In the genomic region with DNA sequence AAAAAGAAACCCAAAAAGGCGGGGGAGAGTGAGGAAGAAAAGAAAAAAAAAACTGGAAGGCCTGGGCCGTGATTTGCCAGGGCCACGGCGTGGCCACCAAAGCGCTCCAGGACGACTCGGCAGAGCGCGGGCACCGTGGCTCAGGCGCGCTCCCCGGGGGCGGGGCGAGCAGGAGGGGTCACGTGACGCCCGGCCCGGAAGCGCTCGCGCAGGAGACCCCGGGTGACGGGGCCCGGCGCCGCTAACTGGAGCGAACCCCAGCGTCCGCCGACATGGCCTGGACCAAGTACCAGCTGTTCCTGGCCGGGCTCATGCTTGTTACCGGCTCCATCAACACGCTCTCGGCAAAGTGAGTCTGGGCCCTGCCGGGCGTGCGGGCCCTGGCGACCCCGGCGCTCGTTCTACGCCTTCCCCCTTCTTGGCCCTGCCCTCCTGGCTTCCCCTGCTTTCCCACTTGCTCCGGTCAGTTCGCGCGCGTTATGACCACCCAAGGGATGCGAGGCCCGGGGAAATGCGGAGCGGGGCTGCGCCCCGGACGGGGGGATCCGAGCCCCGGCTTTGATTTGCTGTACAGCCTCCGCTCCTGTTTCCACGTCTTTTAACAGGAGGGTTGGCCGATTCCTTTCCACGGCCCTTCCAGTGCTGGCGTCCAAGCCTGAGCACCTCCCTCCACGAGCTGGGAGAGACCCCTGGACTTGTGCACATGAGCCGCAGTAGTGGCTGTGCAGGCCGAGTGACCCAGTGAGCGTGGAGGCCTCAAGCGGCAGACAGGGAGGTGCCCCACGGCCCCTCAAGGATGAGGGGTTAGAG, we compare ENCODE assay signal across 1 cellular context.
A peak's percentile ranks its signal among the peaks of the same experiment; 100 is the strongest.
TF ChIP-seq lines count a peak whose summit lies in the region.

SLC35F6 (plus strand) TSS at position 207 of the 810 bp plus-strand sequence; CDS start at position 273, 66 bp downstream.

TF ChIP-seq in K562, 482 proteins besides CTCF, POLR2A, EP300 and RAD21 (continued from another document and continues in another):
- TF ChIP-seq YY1 (IDR thresholded peaks at IDR 0.05; ENCODE audit: borderline replicate concordance in 1 of 3, control insufficient read depth in 1 of 3, extremely low read depth in 1 of 3, insufficient read depth in 3 of 3, insufficient read length in 1 of 3, insufficient replicate concordance in 2 of 3, low read depth in 1 of 3, low read length in 2 of 3) (peak in 2 of 3 experiments; percentile 31 to 47), SRSF3 (IDR thresholded peaks at IDR 0.05; ENCODE audit: insufficient read depth, low read length) (0 out of 2 replicates have a peak, but pooled peaks have one; percentile 46), SRSF1 (IDR thresholded peaks at IDR 0.05; ENCODE audit: low read depth, low read length) (no peak), POLR2AphosphoS2 (IDR thresholded peaks at IDR 0.05; ENCODE audit: low read length) (no peak), PHF20 (IDR thresholded peaks at IDR 0.05; ENCODE audit: partially characterized antibody) (peak; percentile 82), TAF1 (IDR thresholded peaks at IDR 0.05; ENCODE audit: control insufficient read depth, extremely low read depth, insufficient read depth, low read length, severe bottlenecking) (peak; percentile 59), ZNF121 (CRISPR knock-in tag; conservative IDR thresholded peaks at IDR 0.05) (no peak), PBX2 (CRISPR knock-in tag; IDR thresholded peaks at IDR 0.05; ENCODE audit: low read depth) (no peak), PBX2 (tag; conservative IDR thresholded peaks at IDR 0.05; ENCODE audit: low read depth) (no peak), RBM22 (IDR thresholded peaks at IDR 0.05; ENCODE audit: low read depth, low read length, poor library complexity, severe bottlenecking) (no peak), ZBTB9 (CRISPR knock-in tag; IDR thresholded peaks at IDR 0.05) (peak; percentile 98), MTF1 (CRISPR knock-in tag; IDR thresholded peaks at IDR 0.05; ENCODE audit: borderline replicate concordance) (no peak), FOXJ2 (tag; IDR thresholded peaks at IDR 0.05) (peak; percentile 67), ZNF766 (CRISPR knock-in tag; conservative IDR thresholded peaks at IDR 0.05) (peak; percentile 1), GABPB2 (CRISPR knock-in tag; conservative IDR thresholded peaks at IDR 0.05) (0 out of 2 replicates have a peak, but pooled peaks have one; percentile 21), ZBTB7A (IDR thresholded peaks at IDR 0.05; ENCODE audit: borderline replicate concordance, control insufficient read depth, low read depth, low read length) (peak; percentile 77; the same call in 1 of the 2 replicates), SREBF1 (IDR thresholded peaks at IDR 0.05; ENCODE audit: borderline replicate concordance, low read depth, low read length) (peak; percentile 55; the same call in 1 of the 2 replicates), JUND (IDR thresholded peaks at IDR 0.05; ENCODE audit: borderline replicate concordance, low read depth, low read length) (0 out of 2 replicates have a peak, but pooled peaks have one; percentile 11), JUND (tag; IDR thresholded peaks at IDR 0.05; ENCODE audit: borderline replicate concordance, low read depth, low read length) (no peak; the same call in 2 of the 3 replicates), HIVEP1 (CRISPR knock-in tag; IDR thresholded peaks at IDR 0.05) (0 out of 2 replicates have a peak, but pooled peaks have one; percentile 52), HINFP (tag; conservative IDR thresholded peaks at IDR 0.05; ENCODE audit: low read depth) (0 out of 2 replicates have a peak, but pooled peaks have one; percentile 28), TFAP4 (CRISPR knock-in tag; IDR thresholded peaks at IDR 0.05; ENCODE audit: borderline replicate concordance) (peak; percentile 88), AFF4 (CRISPR knock-in tag; IDR thresholded peaks at IDR 0.05) (peak; percentile 66), POLR2AphosphoS5 (IDR thresholded peaks at IDR 0.05; ENCODE audit: control insufficient read depth, insufficient read depth, low read depth, low read length) (peak; percentile 52), ESRRA (IDR thresholded peaks at IDR 0.05; ENCODE audit: borderline replicate concordance, low read depth) (peak; percentile 17; the same call in 1 of the 2 replicates), RBFOX2 (IDR thresholded peaks at IDR 0.05; ENCODE audit: low read depth, low read length) (peak; percentile 91), CAMTA2 (CRISPR knock-in tag; conservative IDR thresholded peaks at IDR 0.05) (0 out of 2 replicates have a peak, but pooled peaks have one; percentile 39), ZBTB11 (CRISPR knock-in tag; IDR thresholded peaks at IDR 0.05) (peak in 1 of 3 experiments; percentile 49; a peak in 1 of 6 replicates)
- TF ChIP-seq, protein P1, sequence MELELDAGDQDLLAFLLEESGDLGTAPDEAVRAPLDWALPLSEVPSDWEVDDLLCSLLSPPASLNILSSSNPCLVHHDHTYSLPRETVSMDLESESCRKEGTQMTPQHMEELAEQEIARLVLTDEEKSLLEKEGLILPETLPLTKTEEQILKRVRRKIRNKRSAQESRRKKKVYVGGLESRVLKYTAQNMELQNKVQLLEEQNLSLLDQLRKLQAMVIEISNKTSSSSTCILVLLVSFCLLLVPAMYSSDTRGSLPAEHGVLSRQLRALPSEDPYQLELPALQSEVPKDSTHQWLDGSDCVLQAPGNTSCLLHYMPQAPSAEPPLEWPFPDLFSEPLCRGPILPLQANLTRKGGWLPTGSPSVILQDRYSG (tag; conservative IDR thresholded peaks at IDR 0.05; ENCODE audit: low read depth): no peak
- TF ChIP-seq, protein P2, sequence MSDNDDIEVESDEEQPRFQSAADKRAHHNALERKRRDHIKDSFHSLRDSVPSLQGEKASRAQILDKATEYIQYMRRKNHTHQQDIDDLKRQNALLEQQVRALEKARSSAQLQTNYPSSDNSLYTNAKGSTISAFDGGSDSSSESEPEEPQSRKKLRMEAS (CRISPR knock-in tag; IDR thresholded peaks at IDR 0.05): peak; percentile 63
- TF ChIP-seq, protein P3, sequence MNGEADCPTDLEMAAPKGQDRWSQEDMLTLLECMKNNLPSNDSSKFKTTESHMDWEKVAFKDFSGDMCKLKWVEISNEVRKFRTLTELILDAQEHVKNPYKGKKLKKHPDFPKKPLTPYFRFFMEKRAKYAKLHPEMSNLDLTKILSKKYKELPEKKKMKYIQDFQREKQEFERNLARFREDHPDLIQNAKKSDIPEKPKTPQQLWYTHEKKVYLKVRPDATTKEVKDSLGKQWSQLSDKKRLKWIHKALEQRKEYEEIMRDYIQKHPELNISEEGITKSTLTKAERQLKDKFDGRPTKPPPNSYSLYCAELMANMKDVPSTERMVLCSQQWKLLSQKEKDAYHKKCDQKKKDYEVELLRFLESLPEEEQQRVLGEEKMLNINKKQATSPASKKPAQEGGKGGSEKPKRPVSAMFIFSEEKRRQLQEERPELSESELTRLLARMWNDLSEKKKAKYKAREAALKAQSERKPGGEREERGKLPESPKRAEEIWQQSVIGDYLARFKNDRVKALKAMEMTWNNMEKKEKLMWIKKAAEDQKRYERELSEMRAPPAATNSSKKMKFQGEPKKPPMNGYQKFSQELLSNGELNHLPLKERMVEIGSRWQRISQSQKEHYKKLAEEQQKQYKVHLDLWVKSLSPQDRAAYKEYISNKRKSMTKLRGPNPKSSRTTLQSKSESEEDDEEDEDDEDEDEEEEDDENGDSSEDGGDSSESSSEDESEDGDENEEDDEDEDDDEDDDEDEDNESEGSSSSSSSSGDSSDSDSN (IDR thresholded peaks at IDR 0.05; ENCODE audit: borderline replicate concordance in 1 of 2, low read depth in 2 of 2, low read length in 2 of 2): 0 out of 4 replicates have a peak, but pooled peaks of 1 of the 2 experiments have one; percentile 22
